9 cellular contexts compared by ENCODE assay signal in the genomic region with DNA sequence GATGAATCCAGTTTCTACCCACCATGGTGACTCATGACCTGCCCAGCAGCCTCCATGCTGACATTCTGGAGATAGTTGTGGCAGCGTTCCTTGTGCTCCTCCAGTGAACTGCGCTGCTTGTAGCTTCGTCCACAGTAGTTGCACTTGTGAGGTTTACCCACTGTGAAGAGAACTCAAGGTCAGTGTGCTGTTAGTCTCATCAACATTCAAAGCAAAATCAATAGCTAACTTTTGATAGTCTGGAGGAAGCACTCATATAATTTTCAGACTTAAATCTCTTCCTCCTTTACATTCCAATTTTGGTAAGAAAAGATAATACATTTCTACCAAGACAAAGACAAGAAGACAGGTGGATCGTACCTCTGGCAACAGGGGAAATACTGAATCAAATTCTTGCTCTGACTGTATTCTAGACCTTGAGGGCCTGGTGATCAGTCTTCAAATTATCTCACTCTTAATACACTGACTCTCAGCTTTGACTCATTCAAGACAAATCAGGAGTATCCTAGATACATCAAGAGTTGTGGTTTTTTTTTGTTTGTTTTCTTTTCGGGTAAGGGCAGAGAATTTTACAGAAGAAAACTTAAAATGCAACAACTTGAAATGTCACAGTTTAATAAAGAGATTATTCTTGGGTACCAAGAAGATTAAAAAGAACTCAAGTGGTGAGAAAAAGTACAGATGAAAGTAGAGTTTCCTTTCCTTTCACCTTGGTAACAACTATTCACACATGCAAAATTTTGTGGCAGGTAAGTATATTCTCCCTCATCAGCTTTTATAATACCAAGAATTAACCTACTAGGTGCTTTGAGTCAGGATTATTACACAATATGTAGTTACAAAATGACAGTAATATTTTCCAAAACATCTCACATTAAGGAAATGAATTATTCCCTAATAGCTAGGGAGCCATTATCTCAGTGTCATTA.
DNase-seq lines count a peak whose midpoint lies in the region; ATAC-seq and TF ChIP-seq lines count a peak whose summit lies in the region.
"Had no signal": no experiment of that assay in that cellular context is flagged by ENCODE, and none has a peak within 500 bp of the region (broad histone marks: within the 10 kb centered on the region; RNA-seq: fewer than 3 reads in every experiment).

No MANE protein-coding gene starts in this region.

- no peaks in the 10 kb centered on the region for H3K27me3 ChIP-seq in right atrium auricular region

- H3K36me3 Mint-ChIP-seq in activated naive CD4-positive, alpha-beta T cell treated with anti-CD3 and anti-CD28 coated beads for 36 hours (ENCODE audit: low read depth): no peaks in the 10 kb centered on the region
- peaks cover 4% of the 10 kb centered on the region in 2 donors for H3K36me3 Mint-ChIP-seq in activated T-cell treated with anti-CD3 and anti-CD28 coated beads, Interleukin-2, amount 50 U/mL, for 72 hours (ENCODE audit: insufficient read depth in 2 of 2)

- peak; percentile 8 for DNase-seq in activated naive CD4-positive, alpha-beta T cell treated with anti-CD3 and anti-CD28 coated beads for 36 hours
- no peak for DNase-seq in activated naive CD4-positive, alpha-beta T cell treated with anti-CD3 and anti-CD28 coated beads, Interleukin-2, amount 50 U/mL, for 16 hours
- DNase-seq in activated T-cell treated with anti-CD3 and anti-CD28 coated beads, Interleukin-2, amount 50 U/mL, for 72 hours: peak in 1 of 2 donors; percentile 21
- no peak for DNase-seq in stimulated activated naive CD8-positive, alpha-beta T cell treated with anti-CD3 and anti-CD28 coated beads, Interleukin-15, Interleukin-2, amounts not matched to agents 100 U/mL and 50 U/mL, for 24 hours
- no peak for DNase-seq in right atrium auricular region (ENCODE audit: low spot score)
- no peak for DNase-seq in NCI-H524 treated with DMSO at 0.1 percent for 48 hours (lab: John Stamatoyannopoulos, UW)
- no peak for DNase-seq in DMS114 treated with DMSO at 0.1 percent for 48 hours (lab: John Stamatoyannopoulos, UW; ENCODE audit: unreplicated experiment)
- DNase-seq: CD4-positive, alpha-beta T cell had no signal

- no peak for TF ChIP-seq CTCF in right atrium auricular region (IDR thresholded peaks at IDR 0.05)

- no peak overlapping the region for H3K4me3 Mint-ChIP-seq in activated naive CD4-positive, alpha-beta T cell treated with anti-CD3 and anti-CD28 coated beads for 36 hours
- peak overlapping the region; percentile 42 to 62 for H3K4me3 Mint-ChIP-seq in activated T-cell treated with anti-CD3 and anti-CD28 coated beads, Interleukin-2, amount 50 U/mL, for 72 hours
- H3K4me3 Mint-ChIP-seq: CD4-positive, alpha-beta T cell had no signal

- intact Hi-C loops in activated naive CD4-positive, alpha-beta T cell treated with anti-CD3 and anti-CD28 coated beads for 36 hours (cut with micrococcal nuclease): loop anchor here (1.0 to 2.0 kb wide), 4 partner anchors 8 to 291 kb away; no protein-coding TSS in a partner anchor

- peaks cover 7% of the 10 kb centered on the region for H3K36me3 ChIP-seq in right atrium auricular region

- no peaks in the 10 kb centered on the region for H3K4me1 ChIP-seq in right atrium auricular region

- no peaks in the 10 kb centered on the region for H3K9me3 ChIP-seq in right atrium auricular region

- no peaks in the 10 kb centered on the region for H3K9me3 Mint-ChIP-seq in activated naive CD4-positive, alpha-beta T cell treated with anti-CD3 and anti-CD28 coated beads for 36 hours
- H3K9me3 Mint-ChIP-seq in activated T-cell treated with anti-CD3 and anti-CD28 coated beads, Interleukin-2, amount 50 U/mL, for 72 hours: peaks cover 0 to 2% of the 10 kb centered on the region in 2 donors
- H3K9me3 Mint-ChIP-seq: CD4-positive, alpha-beta T cell had no signal

- no peak overlapping the region for H3K27ac ChIP-seq in right atrium auricular region

- peak; percentile 82 for ATAC-seq in HG02885 (IDR thresholded peaks at IDR 0.05; ENCODE audit: poor library complexity, unreplicated experiment)
- ATAC-seq in activated T-cell treated with anti-CD3 and anti-CD28 coated beads, Interleukin-2, amount 50 U/mL, for 72 hours (replicated peaks in 1 of 2): peak; percentile 96 to 97
- peak; percentile 91 for ATAC-seq in stimulated activated naive CD8-positive, alpha-beta T cell treated with anti-CD3 and anti-CD28 coated beads, Interleukin-15, Interleukin-2, amounts not matched to agents 100 U/mL and 50 U/mL, for 24 hours

- no peak overlapping the region for H3K4me3 ChIP-seq in right atrium auricular region

- H3K27ac Mint-ChIP-seq in activated naive CD4-positive, alpha-beta T cell treated with anti-CD3 and anti-CD28 coated beads for 36 hours: no peak overlapping the region
- H3K27ac Mint-ChIP-seq in activated T-cell treated with anti-CD3 and anti-CD28 coated beads, Interleukin-2, amount 50 U/mL, for 72 hours: peak overlapping the region; percentile 84
- H3K27ac Mint-ChIP-seq: CD4-positive, alpha-beta T cell had no signal

- H3K4me1 Mint-ChIP-seq in activated naive CD4-positive, alpha-beta T cell treated with anti-CD3 and anti-CD28 coated beads for 36 hours (ENCODE audit: low read depth): peaks cover 10% of the 10 kb centered on the region
- peaks cover 28% of the 10 kb centered on the region for H3K4me1 Mint-ChIP-seq in activated T-cell treated with anti-CD3 and anti-CD28 coated beads, Interleukin-2, amount 50 U/mL, for 72 hours (ENCODE audit: low read depth)

- CTCF ChIA-PET in activated naive CD4-positive, alpha-beta T cell treated with anti-CD3 and anti-CD28 coated beads for 36 hours (lab: Charles Lee): interaction anchor here (0.7 kb wide), 1 partner anchor 55 kb away, joined by 3 read pairs; no protein-coding TSS in a partner anchor

- peaks cover 6% of the 10 kb centered on the region for H3K27me3 Mint-ChIP-seq in activated naive CD4-positive, alpha-beta T cell treated with anti-CD3 and anti-CD28 coated beads for 36 hours (ENCODE audit: low read depth)
- peaks cover 32% of the 10 kb centered on the region for H3K27me3 Mint-ChIP-seq in activated T-cell treated with anti-CD3 and anti-CD28 coated beads, Interleukin-2, amount 50 U/mL, for 72 hours (ENCODE audit: low read depth)
- H3K27me3 Mint-ChIP-seq: CD4-positive, alpha-beta T cell had no signal
